1 cellular context compared by ENCODE assay signal in the genomic region with DNA sequence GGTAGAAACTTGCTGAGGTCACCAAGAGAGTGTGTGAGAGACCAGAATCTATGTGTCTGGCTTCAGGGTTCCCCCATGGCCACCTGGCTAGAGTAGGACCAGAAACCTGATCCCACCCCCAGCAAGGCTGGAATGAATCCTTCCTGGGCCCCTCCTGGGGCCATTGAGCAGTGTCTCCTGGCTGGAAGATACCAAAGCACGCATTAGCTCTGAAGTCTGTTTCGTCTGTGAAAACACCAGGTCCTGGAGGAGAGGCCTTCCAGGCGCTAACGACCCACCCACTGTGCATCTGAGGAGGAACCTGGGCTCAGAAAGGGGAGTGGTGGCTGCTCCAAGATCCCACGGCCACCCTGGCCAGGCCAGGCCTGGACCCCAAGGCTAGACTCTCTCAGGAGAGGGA.
A peak's percentile ranks its signal among the peaks of the same experiment; 100 is the strongest.
TF ChIP-seq lines count a peak whose summit lies in the region.

No MANE protein-coding gene starts in this region.

TF ChIP-seq in HepG2, 621 proteins besides CTCF, POLR2A, EP300 and RAD21 (continued from another document):
- TF ChIP-seq MTA3 (CRISPR knock-in tag; IDR thresholded peaks at IDR 0.05): no peak
- TF ChIP-seq RCOR2 (CRISPR knock-in tag; IDR thresholded peaks at IDR 0.05): no peak
- 0 out of 2 replicates have a peak, but pooled peaks have one; percentile 13 for TF ChIP-seq TBX2 (CRISPR knock-in tag; IDR thresholded peaks at IDR 0.05; ENCODE audit: borderline replicate concordance)
- no peak for TF ChIP-seq ZNF570 (CRISPR knock-in tag; IDR thresholded peaks at IDR 0.05; ENCODE audit: borderline replicate concordance)
- no peak for TF ChIP-seq HMG20A (CRISPR knock-in tag; IDR thresholded peaks at IDR 0.05; ENCODE audit: borderline replicate concordance)
TF ChIP-seq in HepG2: peak in this region for 2.
